ENCODE assay signal across 12 cellular contexts in genomic region chr19:54882758-54883157, GRCh38. TPM values are rescaled to one million over a fixed set of nuclear protein-coding genes. Genes with fewer than 3 reads are reported as not detected.
DNase-seq lines count a peak whose midpoint lies in the region; ATAC-seq, FAIRE-seq and TF ChIP-seq lines count a peak whose summit lies in the region.
"Had no signal": no experiment of that assay in that cellular context is flagged by ENCODE, and none has a peak within 500 bp of the region (broad histone marks: within the 10 kb centered on the region; RNA-seq: fewer than 3 reads in every experiment).

No MANE protein-coding gene starts in this region.

- no TSS peak for BruUV-seq in GM12878 (replicated peaks; lab: Mats Ljungman, UMichigan)

- H3K79me2 ChIP-seq in GM12878 (ENCODE audit: control insufficient read depth, insufficient read depth, low read length), result no peaks in the 10 kb centered on the region

- H4K20me1 ChIP-seq in BLaER1, result no peaks in the 10 kb centered on the region
- no peaks in the 10 kb centered on the region for H4K20me1 ChIP-seq in GM12878 (ENCODE audit: control insufficient read depth, insufficient read depth)

- RAD21 ChIA-PET in GM12878 (lab: Charles Lee; ENCODE audit: unreplicated experiment), result no interaction called here

- H3K4me3 ChIP-seq in BLaER1 (no peak overlapping the region), NB4 (ENCODE audit: low read depth, low read length) (no peak overlapping the region), GM12878 (no peak overlapping the region)

- intact Hi-C loops in GM12878 (cut with micrococcal nuclease; ENCODE audit: unreplicated experiment), result loop anchor here (5.0 kb wide), 2 partner anchors 175 to 280 kb away; no protein-coding TSS in a partner anchor

- DNase-seq in NB4 (ENCODE audit: low read depth) (peak; percentile 26), GM12878 (ENCODE audit: low read depth, low spot score) (peak; percentile 35), substantia nigra (lab: John Stamatoyannopoulos, UW) (no peak)
- DNase-seq in stimulated activated CD4-positive, alpha-beta T cell treated with anti-CD3 and anti-CD28 coated beads, Interleukin-4, amount 100 ng/mL, for 24 hours, result no peak
- DNase-seq in stimulated activated naive CD4-positive, alpha-beta T cell (lab: John Stamatoyannopoulos, UW), result no peak
- DNase-seq: activated CD4-positive, alpha-beta T cell treated with anti-CD3 and anti-CD28 coated beads, Interleukin-2, amount 50 U/mL, for 48 hours; amygdala; NCI-H187 treated with DMSO at 0.1 percent for 48 hours had no signal

- POLR2A ChIA-PET in GM12878 (lab: Charles Lee), result no interaction called here

- SMC1A ChIA-PET in GM12878 (lab: Charles Lee; ENCODE audit: uncharacterized antibody, unreplicated experiment), result no interaction called here

- ATAC-seq in GM12878, result peak; percentile 75
- ATAC-seq in HG02840 (IDR thresholded peaks at IDR 0.05; ENCODE audit: low FRiP score, unreplicated experiment), result no peak

- in situ Hi-C loops in GM12878 (cut with MboI), result no loop called here

- H3K27me3 ChIP-seq in BLaER1 (no peaks in the 10 kb centered on the region), GM12878 (replicated peaks in 1 of 2; ENCODE audit: control insufficient read depth in 2 of 2, insufficient read depth in 2 of 2, low read length in 1 of 2) (no peaks in the 10 kb centered on the region; a peak in 1 of 4 replicates)

- H3K9ac ChIP-seq in BLaER1 (peak overlapping the region; percentile 62), GM12878 (ENCODE audit: control insufficient read depth, insufficient read depth, low read length) (no peak overlapping the region)

- TF ChIP-seq EP300 in GM12878 (IDR thresholded peaks at IDR 0.05; ENCODE audit: borderline replicate concordance in 1 of 2, control insufficient read depth in 1 of 2, low read depth in 2 of 2, low read length in 2 of 2), result no peak

- H2AFZ ChIP-seq in GM12878 (ENCODE audit: control insufficient read depth, low read depth, low read length), result no peak overlapping the region; the same call in 1 of the 2 replicates

- 36% methylated on average over 7 of the region's 7 CpGs for WGBS in GM12878 (ENCODE audit: insufficient coverage, insufficient replicate concordance, low lambda C conversion rate, missing lambda C conversion rate)

- peak; percentile 41 for FAIRE-seq in GM12878 (lab: Jason Lieb, UNC)

- H3K4me1 ChIP-seq in BLaER1, result peaks cover 35% of the 10 kb centered on the region
- peaks cover 3% of the 10 kb centered on the region; the same call in 1 of the 2 replicates for H3K4me1 ChIP-seq in GM12878 (ENCODE audit: control insufficient read depth, insufficient read depth, low read length)

- TF ChIP-seq RAD21 in GM12878 (IDR thresholded peaks at IDR 0.05; ENCODE audit: insufficient read depth, low read depth, low read length), result peak; percentile 9; the same call in 1 of the 2 replicates

- CTCF ChIA-PET in GM12878 (lab: Yijun Ruan, JAX), result interaction anchor here (1.7 to 2.0 kb wide), 2 partner anchors 20 to 36 kb away, joined by 3 to 5 read pairs; no protein-coding TSS in a partner anchor

- no peak for TF ChIP-seq POLR2A in NB4 (IDR thresholded peaks at IDR 0.05; ENCODE audit: extremely low read depth, insufficient read length)
- no peak for TF ChIP-seq POLR2A in GM12878 (IDR thresholded peaks at IDR 0.05; ENCODE audit: low read depth, low read length)

- TF ChIP-seq CTCF in GM12874 (IDR thresholded peaks at IDR 0.05; ENCODE audit: insufficient read depth, low read depth, low read length) (peak; percentile 28; the same call in 1 of the 2 replicates), NB4 (IDR thresholded peaks at IDR 0.05; ENCODE audit: low read depth, low read length) (no peak), GM12878 (IDR thresholded peaks at IDR 0.05 in 2 of 3, conservative IDR thresholded peaks at IDR 0.05 in 1 of 3; ENCODE audit: control insufficient read depth in 2 of 3, extremely low read depth in 1 of 3, insufficient read depth in 1 of 3, low read depth in 3 of 3, low read length in 3 of 3) (peak; percentile 20 to 38 (median 33); a peak in 3 of 6 replicates)

- H3K4me2 ChIP-seq in BLaER1 (peak overlapping the region; percentile 78), GM12878 (ENCODE audit: control insufficient read depth, insufficient read depth) (0 out of 2 replicates have a peak overlapping the region, but pooled peaks have one; percentile 17)

- H3K36me3 ChIP-seq in BLaER1, result no peaks in the 10 kb centered on the region
- H3K36me3 ChIP-seq in GM12878 (ENCODE audit: control insufficient read depth in 2 of 2, insufficient read depth in 2 of 2, low read length in 1 of 2), result no peaks in the 10 kb centered on the region

- H3K9me3 ChIP-seq in BLaER1 (no peaks in the 10 kb centered on the region), GM12878 (replicated peaks; ENCODE audit: control insufficient read depth, insufficient read depth, low read length) (no peaks in the 10 kb centered on the region)

- peak overlapping the region; percentile 85 for H3K27ac ChIP-seq in BLaER1
- H3K27ac ChIP-seq in GM12878 (ENCODE audit: control insufficient read depth, insufficient read depth), result no peak overlapping the region; the same call in 1 of the 2 replicates
- no peak overlapping the region for H3K27ac ChIP-seq in substantia nigra (ENCODE audit: low read depth, low read length, poor library complexity, severe bottlenecking)

RNA-seq across cellular contexts. Expression of gene FCAR, which starts 8.7 kb away (rescaled TPM):
- total RNA-seq in GM12878 (2013; cell fraction: nucleolus; rRNA removed), result 0.52 TPM in 1 of 2 replicates, not detected in the other
- 0.16 TPM in 1 of 2 replicates, not detected in the other for total RNA-seq in GM12878 (2014; rRNA removed)
- not detected in 2 replicates for total RNA-seq in GM12878 (2014; rRNA removed; fragmentation: Illumina TruSeq; extraction: Trizol)
- not detected in 2 replicates for total RNA-seq in GM12878 (2021)
- polyA plus RNA-seq in GM12878 (2011; ENCODE audit: low read depth), result not detected
- 0.49 TPM in 2 replicates for polyA plus RNA-seq in GM12878 (2011; rRNA removed)
- polyA plus RNA-seq in GM12878 (2011; cell fraction: cytosol; rRNA removed), result 0.32 and 0.37 TPM in 2 replicates
- polyA plus RNA-seq in GM12878 (2011; cell fraction: nucleus; rRNA removed), result 0.18 and 0.24 TPM in 2 replicates
- not detected in 2 replicates for polyA plus RNA-seq in GM12878 (2012)
- not detected in 2 replicates for polyA plus RNA-seq in GM12878 (2014; fragmentation: Illumina TruSeq; extraction: Trizol)
- polyA plus RNA-seq in GM12878 (2014; fragmentation: Nextera tagmentation; extraction: Ambion mirVana), result not detected
- polyA plus RNA-seq in GM12878 (2014; rRNA removed), result not detected in 2 replicates
- polyA plus RNA-seq in GM12878 (2016; fragmentation: Nextera tagmentation; extraction: Ambion mirVana), result not detected
- 0.72 and 0.73 TPM in 2 replicates for polyA minus RNA-seq in GM12878 (2011; rRNA and poly(A)+ RNA removed)
- polyA minus RNA-seq in GM12878 (2011; cell fraction: cytosol; rRNA and poly(A)+ RNA removed), result not detected in 2 replicates
- polyA minus RNA-seq in GM12878 (2011; cell fraction: nucleus; rRNA and poly(A)+ RNA removed), result not detected in 2 replicates

RNA-seq across cellular contexts. Expression of gene NCR1, which starts 23.2 kb away (rescaled TPM):
- not detected in 2 replicates for total RNA-seq in GM12878 (2013; cell fraction: nucleolus; rRNA removed)
- total RNA-seq in GM12878 (2014; rRNA removed) (0.06 TPM in 1 of 2 replicates, not detected in the other), GM12878 (2014; rRNA removed; fragmentation: Illumina TruSeq; extraction: Trizol) (not detected in 2 replicates), GM12878 (2021) (not detected in 2 replicates)
- not detected for polyA plus RNA-seq in GM12878 (2011; ENCODE audit: low read depth)
- polyA plus RNA-seq in GM12878 (2011; rRNA removed) (5.9 and 6.9 TPM in 2 replicates), GM12878 (2014; fragmentation: Illumina TruSeq; extraction: Trizol) (0.13 TPM in 1 of 2 replicates, not detected in the other), GM12878 (2014; fragmentation: Nextera tagmentation; extraction: Ambion mirVana) (not detected), GM12878 (2014; rRNA removed) (not detected in 2 replicates), GM12878 (2016; fragmentation: Nextera tagmentation; extraction: Ambion mirVana) (not detected)
- polyA plus RNA-seq in GM12878 (2011; cell fraction: cytosol; rRNA removed), result 6.7 and 6.8 TPM in 2 replicates
- polyA plus RNA-seq in GM12878 (2011; cell fraction: nucleus; rRNA removed), result 3.7 and 4.3 TPM in 2 replicates
- polyA plus RNA-seq in GM12878 (2012), result 0.08 and 0.15 TPM in 2 replicates
- 9.9 and 24.1 TPM in 2 replicates for polyA minus RNA-seq in GM12878 (2011; rRNA and poly(A)+ RNA removed)
- 3.2 and 6.7 TPM in 2 replicates for polyA minus RNA-seq in GM12878 (2011; cell fraction: cytosol; rRNA and poly(A)+ RNA removed)
- polyA minus RNA-seq in GM12878 (2011; cell fraction: nucleus; rRNA and poly(A)+ RNA removed), result 4.4 and 5.8 TPM in 2 replicates
- total RNA-seq: skeletal muscle tissue had no signal

RNA-seq across cellular contexts. Expression of gene KIR3DL2, which starts 32.5 kb away (rescaled TPM):
- total RNA-seq in GM12878 (2013; cell fraction: nucleolus; rRNA removed), result not detected in 2 replicates
- total RNA-seq in GM12878 (2014; rRNA removed) (not detected in 2 replicates), GM12878 (2014; rRNA removed; fragmentation: Illumina TruSeq; extraction: Trizol) (not detected in 2 replicates), GM12878 (2021) (not detected in 2 replicates)
- not detected for polyA plus RNA-seq in GM12878 (2011; ENCODE audit: low read depth)
- polyA plus RNA-seq in GM12878 (2011; rRNA removed) (0.23 and 0.39 TPM in 2 replicates), GM12878 (2014; fragmentation: Illumina TruSeq; extraction: Trizol) (not detected in 2 replicates), GM12878 (2014; fragmentation: Nextera tagmentation; extraction: Ambion mirVana) (not detected), GM12878 (2014; rRNA removed) (not detected in 2 replicates), GM12878 (2016; fragmentation: Nextera tagmentation; extraction: Ambion mirVana) (not detected)
- 0.70 and 0.72 TPM in 2 replicates for polyA plus RNA-seq in GM12878 (2011; cell fraction: cytosol; rRNA removed)
- 0.32 and 0.42 TPM in 2 replicates for polyA plus RNA-seq in GM12878 (2011; cell fraction: nucleus; rRNA removed)
- not detected in 2 replicates for polyA plus RNA-seq in GM12878 (2012)
- polyA minus RNA-seq in GM12878 (2011; rRNA and poly(A)+ RNA removed), result 0.88 and 1.3 TPM in 2 replicates
- not detected in 2 replicates for polyA minus RNA-seq in GM12878 (2011; cell fraction: cytosol; rRNA and poly(A)+ RNA removed)
- 0.12 and 0.29 TPM in 2 replicates for polyA minus RNA-seq in GM12878 (2011; cell fraction: nucleus; rRNA and poly(A)+ RNA removed)
- total RNA-seq: skeletal muscle tissue had no signal

RNA-seq across cellular contexts. Expression of gene KIR2DS4, which starts 50.3 kb away (rescaled TPM):
- total RNA-seq in GM12878 (2013; cell fraction: nucleolus; rRNA removed), result not detected in 2 replicates
- not detected in 2 replicates for total RNA-seq in GM12878 (2014; rRNA removed)
- not detected in 2 replicates for total RNA-seq in GM12878 (2014; rRNA removed; fragmentation: Illumina TruSeq; extraction: Trizol)
- total RNA-seq in GM12878 (2021), result not detected in 2 replicates
- polyA plus RNA-seq in GM12878 (2011; ENCODE audit: low read depth), result not detected
- 0.42 and 0.46 TPM in 2 replicates for polyA plus RNA-seq in GM12878 (2011; rRNA removed)
- polyA plus RNA-seq in GM12878 (2011; cell fraction: cytosol; rRNA removed), result 0.43 and 0.78 TPM in 2 replicates
- polyA plus RNA-seq in GM12878 (2011; cell fraction: nucleus; rRNA removed), result 0.20 and 0.30 TPM in 2 replicates
- not detected in 2 replicates for polyA plus RNA-seq in GM12878 (2012)
- polyA plus RNA-seq in GM12878 (2014; fragmentation: Illumina TruSeq; extraction: Trizol), result not detected in 2 replicates
- not detected for polyA plus RNA-seq in GM12878 (2014; fragmentation: Nextera tagmentation; extraction: Ambion mirVana)
- not detected in 2 replicates for polyA plus RNA-seq in GM12878 (2014; rRNA removed)
- not detected for polyA plus RNA-seq in GM12878 (2016; fragmentation: Nextera tagmentation; extraction: Ambion mirVana)
- polyA minus RNA-seq in GM12878 (2011; rRNA and poly(A)+ RNA removed), result 0.31 and 0.44 TPM in 2 replicates
- not detected in 2 replicates for polyA minus RNA-seq in GM12878 (2011; cell fraction: cytosol; rRNA and poly(A)+ RNA removed)
- polyA minus RNA-seq in GM12878 (2011; cell fraction: nucleus; rRNA and poly(A)+ RNA removed), result not detected in 2 replicates
- total RNA-seq: skeletal muscle tissue had no signal

Comparison
In these comparisons a context has a peak if more than half of its experiments do, and no peak if none do; other contexts are left out.
1. DNase-seq: peak in NB4 (single experiment) and GM12878 (single experiment); none in stimulated activated CD4-positive, alpha-beta T cell treated with anti-CD3 and anti-CD28 coated beads, Interleukin-4, amount 100 ng/mL, for 24 hours (single experiment), stimulated activated naive CD4-positive, alpha-beta T cell (0 of 6) and substantia nigra (0 of 49).